Comparison of ENCODE assay signal across 29 cellular contexts in genomic region chr5:139340051-139340450, GRCh38. TPM values are rescaled to one million over a fixed set of nuclear protein-coding genes. Genes with fewer than 3 reads are reported as not detected.
DNase-seq lines count a peak whose midpoint lies in the region; ATAC-seq and TF ChIP-seq lines count a peak whose summit lies in the region.
"Had no signal": no experiment of that assay in that cellular context is flagged by ENCODE, and none has a peak within 500 bp of the region (broad histone marks: within the 10 kb centered on the region; RNA-seq: fewer than 3 reads in every experiment).

No MANE protein-coding gene starts in this region.

- peaks cover 28 to 63% (median 44%) of the 10 kb centered on the region in 11 experiments for H4K20me1 ChIP-seq in BLaER1 treated with 17β-estradiol and CSF1 and Interleukin-3, amounts not matched to agents 10 nM and 100 nM
- H4K20me1 ChIP-seq in OCI-LY1 (ENCODE audit: insufficient read depth, low read length) = no peaks in the 10 kb centered on the region; the same call in 1 of the 2 replicates

- TF ChIP-seq POLR2A in gastroesophageal sphincter (IDR thresholded peaks at IDR 0.05) = no peak

- no peaks in the 10 kb centered on the region for H3K27me3 ChIP-seq in BLaER1 treated with 17β-estradiol and CSF1 and Interleukin-3, amounts not matched to agents 10 nM and 100 nM
- no peaks in the 10 kb centered on the region for H3K27me3 ChIP-seq in OCI-LY1 (ENCODE audit: insufficient read depth, low read length)
- H3K27me3 ChIP-seq in mesenchymal stem cell (ENCODE audit: control insufficient read depth in 1 of 2, insufficient read depth in 1 of 2, low read length in 2 of 2) = no peaks in the 10 kb centered on the region
- H3K27me3 ChIP-seq in gastroesophageal sphincter = no peaks in the 10 kb centered on the region
- H3K27me3 ChIP-seq: dorsolateral prefrontal cortex, esophagus squamous epithelium, heart right ventricle, sigmoid colon, tibial nerve had no signal

- peak; percentile 23 for DNase-seq in DMS53 (lab: John Stamatoyannopoulos, UW)
- DNase-seq in DMS53 treated with DMSO at 0.1 percent for 48 hours (lab: John Stamatoyannopoulos, UW; ENCODE audit: unreplicated experiment) = no peak
- peak; percentile 39 for DNase-seq in mesenchymal stem cell
- no peak for DNase-seq in stimulated activated CD4-positive, alpha-beta T cell treated with anti-CD3 and anti-CD28 coated beads, Interleukin-2, amount 100 ng/mL, for 24 hours
- no peak for DNase-seq in MV-4-11 (lab: John Stamatoyannopoulos, UW)
- DNase-seq: activated CD4-positive, alpha-beta memory T cell treated with anti-CD3 and anti-CD28 coated beads, Interleukin-2, amount 10 ng/mL, durations not matched to agents 7 days and 5 days; activated CD4-positive, CD25-positive, alpha-beta regulatory T cell treated with anti-CD3 and anti-CD28 coated beads, Interleukin-2, amount 50 U/mL, for 72 hours; activated gamma-delta T cell treated with Interleukin-2 at 50 U/mL for 16 hours; DMS79 treated with DMSO at 0.1 percent for 48 hours; dorsolateral prefrontal cortex; esophagus squamous epithelium; foreskin melanocyte; GM23248; heart right ventricle; NCI-H1930; NCI-H510A treated with DMSO at 0.1 percent for 48 hours; sigmoid colon; stimulated activated CD4-positive, alpha-beta T cell treated with anti-CD3 and anti-CD28 coated beads, Interleukin-4, amount 100 ng/mL, for 24 hours had no signal

- H2AFZ ChIP-seq in OCI-LY1 (ENCODE audit: low read length) = no peak overlapping the region
- H2AFZ ChIP-seq in mesenchymal stem cell (ENCODE audit: low read depth, low read length) = no peak overlapping the region
- H2AFZ ChIP-seq: GM23248 had no signal

- no peak overlapping the region for H2BK15ac ChIP-seq in mesenchymal stem cell (ENCODE audit: low read depth, poor library complexity, severe bottlenecking)

- no peak for ATAC-seq in gastroesophageal sphincter
- ATAC-seq: heart right ventricle had no signal

- H3F3A ChIP-seq in OCI-LY1 (ENCODE audit: insufficient read depth, low read length) = 0 out of 2 replicates have a peak, but pooled peaks cover 9% of the 10 kb centered on the region

- H2AK5ac ChIP-seq in mesenchymal stem cell (ENCODE audit: low read length, severe bottlenecking) = no peak overlapping the region

- peaks cover 40 to 51% (median 42%) of the 10 kb centered on the region in 10 experiments for H3K4me1 ChIP-seq in BLaER1 treated with 17β-estradiol and CSF1 and Interleukin-3, amounts not matched to agents 10 nM and 100 nM
- H3K4me1 ChIP-seq in OCI-LY1 (ENCODE audit: insufficient read depth, low read length, severe bottlenecking) (peaks cover 45% of the 10 kb centered on the region), mesenchymal stem cell (ENCODE audit: control insufficient read depth, insufficient read depth, low read depth, low read length) (peaks cover 3% of the 10 kb centered on the region), gastroesophageal sphincter (peaks cover 3 to 38% (median 7%) of the 10 kb centered on the region in 3 donors)

- WGBS in mesenchymal stem cell = no CpG with 5 or more reads among the region's 2 CpGs
- 80 to 82% methylated on average over 2 of the region's 2 CpGs for WGBS in gastroesophageal sphincter (ENCODE audit: low coverage in 1 of 2), 2 donors

- H3K36me3 ChIP-seq in BLaER1 treated with 17β-estradiol and CSF1 and Interleukin-3, amounts not matched to agents 10 nM and 100 nM = peaks cover 6 to 20% (median 12%) of the 10 kb centered on the region in 11 experiments; a peak in 21 of 22 replicates
- H3K36me3 ChIP-seq in OCI-LY1 (ENCODE audit: insufficient read depth, low read length) (peaks cover 12% of the 10 kb centered on the region), mesenchymal stem cell (ENCODE audit: control insufficient read depth in 1 of 2, insufficient read depth in 2 of 2, low read depth in 1 of 2, low read length in 2 of 2) (peaks cover 5 to 7% of the 10 kb centered on the region in 2 experiments), gastroesophageal sphincter (no peaks in the 10 kb centered on the region)
- H3K36me3 ChIP-seq: prostate gland, sigmoid colon had no signal

- no peak overlapping the region for H3K23ac ChIP-seq in mesenchymal stem cell (ENCODE audit: low read length in 2 of 2)

- no peak overlapping the region for H3K4me3 ChIP-seq in BLaER1 treated with 17β-estradiol and CSF1 and Interleukin-3, amounts not matched to agents 10 nM and 100 nM
- H3K4me3 ChIP-seq in OCI-LY1 (ENCODE audit: low read depth, low read length, poor library complexity, severe bottlenecking) (no peak overlapping the region), mesenchymal stem cell (ENCODE audit: insufficient read depth in 1 of 2, low read depth in 1 of 2, low read length in 2 of 2) (no peak overlapping the region), gastroesophageal sphincter (no peak overlapping the region)
- H3K4me3 ChIP-seq: esophagus squamous epithelium, heart right ventricle, prostate gland, sigmoid colon, SK-N-MC, tibial nerve had no signal

- H2BK120ac ChIP-seq in mesenchymal stem cell (ENCODE audit: low read depth, low read length) = no peak overlapping the region

- peaks cover 2% of the 10 kb centered on the region for H3K79me1 ChIP-seq in mesenchymal stem cell (replicated peaks; ENCODE audit: low read length, poor library complexity, severe bottlenecking)

- H3K4me2 ChIP-seq in BLaER1 treated with 17β-estradiol and CSF1 and Interleukin-3, amounts not matched to agents 10 nM and 100 nM = peak overlapping the region in 10 of 11 experiments; percentile 85 to 98 (median 90); a peak in 18 of 22 replicates
- H3K4me2 ChIP-seq in OCI-LY1 (ENCODE audit: low read length) (no peak overlapping the region), mesenchymal stem cell (ENCODE audit: low read length, poor library complexity, severe bottlenecking) (no peak overlapping the region)

- TF ChIP-seq EP300 in gastroesophageal sphincter (IDR thresholded peaks at IDR 0.05) = no peak

- TF ChIP-seq CTCF in OCI-LY1 (IDR thresholded peaks at IDR 0.05; ENCODE audit: low read length) (no peak), gastroesophageal sphincter (IDR thresholded peaks at IDR 0.05) (no peak)

- peaks cover 0 to 4% (median 0%) of the 10 kb centered on the region in 11 experiments; a peak in 2 of 22 replicates for H3K9me3 ChIP-seq in BLaER1 treated with 17β-estradiol and CSF1 and Interleukin-3, amounts not matched to agents 10 nM and 100 nM (replicated peaks in 1 of 11)
- H3K9me3 ChIP-seq in OCI-LY1 (ENCODE audit: low read length) = no peaks in the 10 kb centered on the region
- no peaks in the 10 kb centered on the region for H3K9me3 ChIP-seq in mesenchymal stem cell (ENCODE audit: control insufficient read depth, low read length)
- no peaks in the 10 kb centered on the region for H3K9me3 ChIP-seq in gastroesophageal sphincter
- H3K9me3 ChIP-seq: esophagus squamous epithelium, heart right ventricle, prostate gland, sigmoid colon, tibial nerve had no signal

- no peak overlapping the region for H4K91ac ChIP-seq in mesenchymal stem cell (ENCODE audit: low read length)

- no peak overlapping the region for H3K14ac ChIP-seq in mesenchymal stem cell (ENCODE audit: low read length in 2 of 2)

- no peak overlapping the region for H2BK12ac ChIP-seq in mesenchymal stem cell (ENCODE audit: low read length in 2 of 2)

- peak overlapping the region in 1 of 11 experiments; percentile 98; a peak in 2 of 22 replicates for H3K9ac ChIP-seq in BLaER1 treated with 17β-estradiol and CSF1 and Interleukin-3, amounts not matched to agents 10 nM and 100 nM
- H3K9ac ChIP-seq in OCI-LY1 (ENCODE audit: low read length) (no peak overlapping the region), mesenchymal stem cell (ENCODE audit: low read length) (no peak overlapping the region)
- H3K9ac ChIP-seq: GM23248 had no signal

- no peaks in the 10 kb centered on the region for H3K9me2 ChIP-seq in OCI-LY1 (ENCODE audit: low read depth, low read length)

- H3K4ac ChIP-seq in mesenchymal stem cell (ENCODE audit: low read depth in 1 of 2, low read length in 2 of 2) = no peak overlapping the region

- no peak overlapping the region for H2BK5ac ChIP-seq in mesenchymal stem cell (ENCODE audit: low read depth, low read length, poor library complexity, severe bottlenecking)

- H3K79me2 ChIP-seq in OCI-LY1 (ENCODE audit: insufficient read depth, low read length) = peaks cover 28% of the 10 kb centered on the region

- H3K18ac ChIP-seq in mesenchymal stem cell (ENCODE audit: low read depth in 1 of 2, low read length in 2 of 2) = no peak overlapping the region

- no peak overlapping the region for H4K8ac ChIP-seq in mesenchymal stem cell (ENCODE audit: low read length)

- peak overlapping the region in 5 of 11 experiments; percentile 1 to 98 (median 19); a peak in 4 of 22 replicates for H3K27ac ChIP-seq in BLaER1 treated with 17β-estradiol and CSF1 and Interleukin-3, amounts not matched to agents 10 nM and 100 nM
- H3K27ac ChIP-seq in OCI-LY1 (ENCODE audit: low read depth, low read length, poor library complexity, severe bottlenecking) (peak overlapping the region; percentile 36), mesenchymal stem cell (ENCODE audit: low read length, poor library complexity, severe bottlenecking) (no peak overlapping the region), gastroesophageal sphincter (no peak overlapping the region)
- H3K27ac ChIP-seq: 22Rv1, esophagus squamous epithelium, GM23248, heart right ventricle, prostate gland, sigmoid colon, SK-N-MC, tibial nerve had no signal

RNA-seq across cellular contexts. Expression of gene PAIP2, which starts 1.6 kb away (rescaled TPM):
- polyA plus RNA-seq in mesenchymal stem cell (2013, experiment 1 of 2) = 70.9 TPM
- 73.8 TPM for polyA plus RNA-seq in mesenchymal stem cell (2013, experiment 2 of 2)
- 100 to 1,000 TPM in 2 of 4 donors, 10 to 100 TPM in 2; 78.5 to 131 (median 93.3) TPM for total RNA-seq in gastroesophageal sphincter

RNA-seq across cellular contexts. Expression of gene SLC23A1, which starts 43.0 kb away (rescaled TPM):
- polyA plus RNA-seq in mesenchymal stem cell (2013, experiment 1 of 2) = not detected
- not detected for polyA plus RNA-seq in mesenchymal stem cell (2013, experiment 2 of 2)
- total RNA-seq in gastroesophageal sphincter = not detected
- total RNA-seq: cerebellum, GM23248, myocyte, sigmoid colon, tibial nerve had no signal
- polyA plus RNA-seq: CD14-positive monocyte, heart right ventricle, keratinocyte had no signal

RNA-seq across cellular contexts. Expression of gene MATR3, which starts 46.5 kb away (rescaled TPM):
- 104 TPM for polyA plus RNA-seq in mesenchymal stem cell (2013, experiment 1 of 2)
- polyA plus RNA-seq in mesenchymal stem cell (2013, experiment 2 of 2) = 105 TPM
- 100 to 1,000 TPM; 194 to 326 (median 314) TPM for total RNA-seq in gastroesophageal sphincter

RNA-seq across cellular contexts. Expression of gene MZB1, which starts 49.7 kb away (rescaled TPM):
- not detected for polyA plus RNA-seq in mesenchymal stem cell (2013, experiment 1 of 2)
- polyA plus RNA-seq in mesenchymal stem cell (2013, experiment 2 of 2) = not detected
- total RNA-seq in gastroesophageal sphincter = under 1 TPM in 1 of 4 donors, not detected in 3; 0.74 TPM
- total RNA-seq: GM23248 had no signal
- polyA plus RNA-seq: GM23248, keratinocyte had no signal

RNA-seq across cellular contexts. Expression of gene PROB1, which starts 54.9 kb away (rescaled TPM):
- 0.76 TPM for polyA plus RNA-seq in mesenchymal stem cell (2013, experiment 1 of 2)
- 0.82 TPM for polyA plus RNA-seq in mesenchymal stem cell (2013, experiment 2 of 2)
- 1 to 10 TPM; 1.2 to 9.1 (median 4.1) TPM for total RNA-seq in gastroesophageal sphincter

Comparison
In these comparisons a context has a peak if more than half of its experiments do, and no peak if none do; other contexts are left out.
1. DNase-seq: peak in DMS53 (single experiment) and mesenchymal stem cell (single experiment); none in DMS53 treated with DMSO at 0.1 percent for 48 hours (single experiment), stimulated activated CD4-positive, alpha-beta T cell treated with anti-CD3 and anti-CD28 coated beads, Interleukin-2, amount 100 ng/mL, for 24 hours (0 of 2) and MV-4-11 (single experiment).
2. H3K4me2 ChIP-seq: peak in BLaER1 treated with 17β-estradiol and CSF1 and Interleukin-3, amounts not matched to agents 10 nM and 100 nM (10 of 11); none in OCI-LY1 (single experiment) and mesenchymal stem cell (single experiment).